In the genomic region with DNA sequence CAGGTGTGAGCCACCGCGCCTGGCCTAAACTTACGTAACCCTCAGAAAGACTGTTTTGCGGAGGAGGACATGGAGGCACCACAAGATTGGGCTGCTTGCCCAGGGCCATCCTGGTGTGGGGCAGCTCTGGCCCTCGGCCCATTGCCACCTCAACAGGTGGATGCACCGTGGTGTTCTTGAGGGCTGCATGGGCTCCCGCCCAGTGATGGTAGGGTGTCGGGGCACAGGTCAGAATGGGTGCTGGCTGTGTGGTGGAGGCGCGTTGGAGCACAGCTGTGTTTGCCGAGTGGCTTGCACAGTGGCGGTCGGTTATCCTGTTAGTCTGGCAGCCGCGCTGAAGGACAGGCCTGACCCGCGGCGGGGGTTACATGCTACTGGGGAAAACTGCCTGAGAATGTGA, we compare ENCODE assay signal across 27 cellular contexts.
DNase-seq lines count a peak whose midpoint lies in the region; ATAC-seq and TF ChIP-seq lines count a peak whose summit lies in the region.
"Had no signal": no experiment of that assay in that cellular context is flagged by ENCODE, and none has a peak within 500 bp of the region (broad histone marks: within the 10 kb centered on the region; RNA-seq: fewer than 3 reads in every experiment).

No MANE protein-coding gene starts in this region.

- H3K4me3 ChIP-seq in GM23338 (no peak overlapping the region), endodermal cell (ENCODE audit: low read length) (no peak overlapping the region), spleen (no peak overlapping the region), hepatocyte (no peak overlapping the region)
- H3K4me3 ChIP-seq: BLaER1 treated with 17β-estradiol and CSF1 and Interleukin-3, amounts not matched to agents 10 nM and 100 nM; cardiac muscle cell; heart left ventricle; pancreas; SJCRH30; smooth muscle cell had no signal

- H3K4me1 ChIP-seq in GM23338 (ENCODE audit: insufficient read depth) (peaks cover 15% of the 10 kb centered on the region), endodermal cell (ENCODE audit: control insufficient read depth, insufficient read depth, low read length) (no peaks in the 10 kb centered on the region), spleen (no peaks in the 10 kb centered on the region), hepatocyte (ENCODE audit: insufficient read depth) (no peaks in the 10 kb centered on the region)
- H3K4me1 ChIP-seq: BLaER1 treated with 17β-estradiol and CSF1 and Interleukin-3, amounts not matched to agents 10 nM and 100 nM; heart left ventricle; pancreas; SJCRH30 had no signal

- 0 out of 2 replicates have a peak, but pooled peaks cover 2% of the 10 kb centered on the region for H3F3A ChIP-seq in GM23338 (replicated peaks; ENCODE audit: low read depth)

- H3K27ac ChIP-seq in GM23338 (ENCODE audit: low read depth), result no peak overlapping the region
- no peak overlapping the region for H3K27ac ChIP-seq in endodermal cell (ENCODE audit: low read depth, low read length)
- H3K27ac ChIP-seq in spleen, result no peak overlapping the region
- no peak overlapping the region for H3K27ac ChIP-seq in hepatocyte
- H3K27ac ChIP-seq: BLaER1 treated with 17β-estradiol and CSF1 and Interleukin-3, amounts not matched to agents 10 nM and 100 nM; cardiac muscle cell; heart left ventricle; pancreas; SJCRH30 had no signal

- H3K36me3 ChIP-seq in GM23338 (ENCODE audit: insufficient read depth), result no peaks in the 10 kb centered on the region
- H3K36me3 ChIP-seq in endodermal cell (ENCODE audit: control insufficient read depth, insufficient read depth, low read length), result no peaks in the 10 kb centered on the region
- H3K36me3 ChIP-seq in spleen, result no peaks in the 10 kb centered on the region
- H3K36me3 ChIP-seq in hepatocyte (replicated peaks; ENCODE audit: insufficient read depth, low read depth), result no peaks in the 10 kb centered on the region
- H3K36me3 ChIP-seq: BLaER1 treated with 17β-estradiol and CSF1 and Interleukin-3, amounts not matched to agents 10 nM and 100 nM; cardiac muscle cell; heart left ventricle; pancreas; SJCRH30 had no signal

- no peaks in the 10 kb centered on the region for H4K20me1 ChIP-seq in GM23338 (replicated peaks; ENCODE audit: insufficient read depth)
- no peaks in the 10 kb centered on the region for H4K20me1 ChIP-seq in hepatocyte (ENCODE audit: insufficient read depth, poor library complexity, severe bottlenecking)
- H4K20me1 ChIP-seq: BLaER1 treated with 17β-estradiol and CSF1 and Interleukin-3, amounts not matched to agents 10 nM and 100 nM had no signal

- 92 to 94% methylated on average over 17 to 18 of the region's 18 CpGs for whole genome bisulfite sequencing in endodermal cell (ENCODE audit: insufficient coverage in 1 of 2, insufficient read length in 1 of 2), 2 experiments
- whole genome bisulfite sequencing in spleen, 5 donors, result 90 to 97% (median 95%) methylated on average over 18 of the region's 18 CpGs
- WGBS in hepatocyte (ENCODE audit: low lambda C conversion rate, missing lambda C conversion rate), result 97% methylated on average over 18 of the region's 18 CpGs

- ATAC-seq in GM23338, result no peak
- ATAC-seq: esophagus mucosa; heart left ventricle; pancreas; stimulated activated naive CD8-positive, alpha-beta T cell treated with anti-CD3 and anti-CD28 coated beads, Interleukin-15, Interleukin-2, amounts not matched to agents 100 U/mL and 50 U/mL, for 24 hours had no signal

- H3K36me3 Mint-ChIP-seq in CD14-positive monocyte (no peaks in the 10 kb centered on the region), GM23338 (ENCODE audit: low read depth) (peaks cover 22% of the 10 kb centered on the region), endodermal cell (ENCODE audit: low read depth) (peaks cover 28% of the 10 kb centered on the region)

- intact Hi-C loops in CD14-positive monocyte (cut with micrococcal nuclease), result no loop called here
- intact Hi-C loops in spleen (cut with DNase I; ENCODE audit: low total_unique reads), result no loop called here

- no peaks in the 10 kb centered on the region for H3K4me1 Mint-ChIP-seq in CD14-positive monocyte
- H3K4me1 Mint-ChIP-seq in GM23338, result peaks cover 37% of the 10 kb centered on the region
- H3K4me1 Mint-ChIP-seq in endodermal cell, result peaks cover 9% of the 10 kb centered on the region
- H3K4me1 Mint-ChIP-seq: activated CD4-positive, alpha-beta T cell treated with anti-CD3 and anti-CD28 coated beads, Interleukin-2, amount 10 ng/mL, durations not matched to agents 24 days and 14 days had no signal

- H3K9me3 ChIP-seq in endodermal cell (ENCODE audit: control insufficient read depth, low read length) (peaks cover 24% of the 10 kb centered on the region), spleen (no peaks in the 10 kb centered on the region), hepatocyte (ENCODE audit: low read depth) (no peaks in the 10 kb centered on the region)
- H3K9me3 ChIP-seq: BLaER1 treated with 17β-estradiol and CSF1 and Interleukin-3, amounts not matched to agents 10 nM and 100 nM; heart left ventricle; pancreas; SJCRH30 had no signal

- H3K4me3 Mint-ChIP-seq in CD14-positive monocyte, result no peak overlapping the region
- no peak overlapping the region for H3K4me3 Mint-ChIP-seq in GM23338
- H3K4me3 Mint-ChIP-seq in endodermal cell, result no peak overlapping the region
- H3K4me3 Mint-ChIP-seq: activated CD4-positive, alpha-beta T cell treated with anti-CD3 and anti-CD28 coated beads, Interleukin-2, amount 10 ng/mL, durations not matched to agents 24 days and 14 days; activated T-cell treated with anti-CD3 and anti-CD28 coated beads, Interleukin-2, amount 50 U/mL, for 24 hours had no signal

- no peak overlapping the region for H3K9ac ChIP-seq in endodermal cell (ENCODE audit: extremely low read depth, low read length, poor library complexity, severe bottlenecking)
- H3K9ac ChIP-seq: BLaER1 treated with 17β-estradiol and CSF1 and Interleukin-3, amounts not matched to agents 10 nM and 100 nM had no signal

- no peaks in the 10 kb centered on the region for H3K79me2 ChIP-seq in GM23338 (replicated peaks; ENCODE audit: insufficient read depth)
- no peaks in the 10 kb centered on the region for H3K79me2 ChIP-seq in hepatocyte

- peak; percentile 35 for DNase-seq in CD14-positive monocyte (ENCODE audit: low spot score)
- DNase-seq in GM23338 (ENCODE audit: low spot score), result no peak
- DNase-seq in endodermal cell, result peak; percentile 28
- DNase-seq in spleen, result peak; percentile 45
- no peak for DNase-seq in DMS79 (lab: John Stamatoyannopoulos, UW)
- no peak for DNase-seq in hepatocyte (ENCODE audit: low spot score)
- DNase-seq in NCI-H1417 treated with DMSO at 0.1 percent for 48 hours (lab: John Stamatoyannopoulos, UW), result no peak
- DNase-seq: activated CD4-positive, alpha-beta T cell treated with anti-CD3 and anti-CD28 coated beads, Interleukin-2, amount 10 ng/mL, durations not matched to agents 24 days and 14 days; activated CD8-positive, alpha-beta memory T cell treated with anti-CD3 and anti-CD28 coated beads for 24 hours; activated T-cell treated with anti-CD3 and anti-CD28 coated beads, Interleukin-2, amount 50 U/mL, for 24 hours; COR-L47; cortex of kidney; DMS79 treated with DMSO at 0.1 percent for 48 hours; foreskin fibroblast; GDM1; NCI-H446; NCI-H748 treated with DMSO at 0.1 percent for 48 hours; retina; SJCRH30; stimulated activated CD4-positive, alpha-beta T cell treated with anti-CD3 and anti-CD28 coated beads, Interleukin-2, amount 100 ng/mL, for 24 hours; stimulated activated naive CD8-positive, alpha-beta T cell treated with anti-CD3 and anti-CD28 coated beads, Interleukin-15, Interleukin-2, amounts not matched to agents 100 U/mL and 50 U/mL, for 24 hours had no signal

- H3K27me3 ChIP-seq in GM23338 (ENCODE audit: insufficient read depth), result no peaks in the 10 kb centered on the region
- H3K27me3 ChIP-seq in endodermal cell (ENCODE audit: control insufficient read depth, insufficient read depth, low read length, poor library complexity, severe bottlenecking), result no peaks in the 10 kb centered on the region
- H3K27me3 ChIP-seq in spleen (replicated peaks in 1 of 7), result peaks cover 0 to 42% (median 0%) of the 10 kb centered on the region in 7 donors
- H3K27me3 ChIP-seq in hepatocyte, result no peaks in the 10 kb centered on the region
- H3K27me3 ChIP-seq: BLaER1 treated with 17β-estradiol and CSF1 and Interleukin-3, amounts not matched to agents 10 nM and 100 nM; cardiac muscle cell; pancreas had no signal

- TF ChIP-seq CTCF in CD14-positive monocyte (IDR thresholded peaks at IDR 0.05) (no peak), GM23338 (conservative IDR thresholded peaks at IDR 0.05; ENCODE audit: low read depth in 2 of 2) (no peak), endodermal cell (conservative IDR thresholded peaks at IDR 0.05) (no peak), spleen (IDR thresholded peaks at IDR 0.05 in 8 of 11, conservative IDR thresholded peaks at IDR 0.05 in 3 of 11) (no peak), hepatocyte (IDR thresholded peaks at IDR 0.05; ENCODE audit: poor library complexity) (no peak)

- peaks cover 1 to 5% (median 3%) of the 10 kb centered on the region in 3 donors for H3K27me3 Mint-ChIP-seq in CD14-positive monocyte (ENCODE audit: low read depth in 3 of 3)
- peaks cover 10% of the 10 kb centered on the region for H3K27me3 Mint-ChIP-seq in GM23338 (ENCODE audit: insufficient read depth, low read depth, poor library complexity)
- H3K27me3 Mint-ChIP-seq in endodermal cell (ENCODE audit: insufficient read depth), result no peaks in the 10 kb centered on the region
- H3K27me3 Mint-ChIP-seq: activated CD4-positive, alpha-beta T cell treated with anti-CD3 and anti-CD28 coated beads, Interleukin-2, amount 10 ng/mL, durations not matched to agents 24 days and 14 days had no signal

- H3K9me2 ChIP-seq in GM23338 (ENCODE audit: insufficient read depth), result no peaks in the 10 kb centered on the region
- no peaks in the 10 kb centered on the region for H3K9me2 ChIP-seq in hepatocyte (replicated peaks; ENCODE audit: insufficient read depth)

- no peak for TF ChIP-seq POLR2A in spleen (IDR thresholded peaks at IDR 0.05)

- H3K9me3 Mint-ChIP-seq in CD14-positive monocyte (peaks cover 0 to 8% (median 2%) of the 10 kb centered on the region in 7 donors), GM23338 (no peaks in the 10 kb centered on the region; the same call in 2 of the 3 replicates), endodermal cell (no peaks in the 10 kb centered on the region)
- H3K9me3 Mint-ChIP-seq: activated CD4-positive, alpha-beta T cell treated with anti-CD3 and anti-CD28 coated beads, Interleukin-2, amount 10 ng/mL, durations not matched to agents 24 days and 14 days; activated T-cell treated with anti-CD3 and anti-CD28 coated beads, Interleukin-2, amount 50 U/mL, for 24 hours had no signal

- no peak overlapping the region for H3K27ac Mint-ChIP-seq in CD14-positive monocyte
- H3K27ac Mint-ChIP-seq in GM23338, result peak overlapping the region; percentile 42; the same call in 1 of the 2 replicates
- H3K27ac Mint-ChIP-seq in endodermal cell, result no peak overlapping the region
- H3K27ac Mint-ChIP-seq: activated CD4-positive, alpha-beta T cell treated with anti-CD3 and anti-CD28 coated beads, Interleukin-2, amount 10 ng/mL, durations not matched to agents 24 days and 14 days; activated T-cell treated with anti-CD3 and anti-CD28 coated beads, Interleukin-2, amount 50 U/mL, for 24 hours had no signal

- H3K4me2 ChIP-seq in GM23338, result no peak overlapping the region
- H3K4me2 ChIP-seq in hepatocyte, result no peak overlapping the region
- H3K4me2 ChIP-seq: BLaER1 treated with 17β-estradiol and CSF1 and Interleukin-3, amounts not matched to agents 10 nM and 100 nM; smooth muscle cell had no signal

- H2AFZ ChIP-seq in GM23338, result no peak overlapping the region
- H2AFZ ChIP-seq in hepatocyte, result no peak overlapping the region

Comparison
In these comparisons a context has a peak if more than half of its experiments do, and no peak if none do; other contexts are left out.
1. DNase-seq: peak in CD14-positive monocyte (single experiment), endodermal cell (single experiment) and spleen (single experiment); none in GM23338 (single experiment), DMS79 (single experiment), hepatocyte (single experiment) and NCI-H1417 treated with DMSO at 0.1 percent for 48 hours (single experiment).